In the genomic region with DNA sequence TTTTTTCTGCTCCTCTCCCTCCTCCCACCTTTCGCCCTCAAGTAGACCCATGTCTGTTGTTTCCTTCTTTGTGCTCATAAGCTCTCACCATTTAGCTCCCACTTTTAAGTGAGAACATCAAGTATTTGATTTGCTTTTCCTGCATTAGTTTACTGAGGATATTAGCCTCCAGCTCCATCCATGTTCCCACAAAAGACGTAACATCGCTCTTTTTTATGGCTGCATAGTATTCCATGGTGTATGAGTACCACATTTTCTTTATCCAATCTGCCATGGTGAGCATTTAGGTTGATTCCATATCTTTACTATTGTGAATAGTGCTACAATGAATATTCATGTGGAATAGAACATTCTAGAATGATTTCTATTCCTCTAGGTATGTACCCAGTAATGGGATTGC, we compare ENCODE assay signal across 35 cellular contexts.
"Had no signal": no experiment of that assay in that cellular context is flagged by ENCODE, and none has a peak within 500 bp of the region (broad histone marks: within the 10 kb centered on the region; RNA-seq: fewer than 3 reads in every experiment).

No MANE protein-coding gene starts in this region.

- H3K9me3 ChIP-seq: MG63 had no signal

- H3K36me3 ChIP-seq: MG63 had no signal

- DNase-seq: Karpas-422, Kasumi-1, MG63, MM.1S, MV-4-11, NCI-H1048, NCI-H1092, NCI-H1092 treated with DMSO at 0.1 percent for 48 hours, NCI-H1105, NCI-H1105 treated with DMSO at 0.1 percent for 48 hours, NCI-H1417, NCI-H1417 treated with DMSO at 0.1 percent for 48 hours, NCI-H1436, NCI-H1436 treated with DMSO at 0.1 percent for 48 hours, NCI-H146, NCI-H1694, NCI-H1694 treated with DMSO at 0.1 percent for 48 hours, NCI-H187, NCI-H187 treated with DMSO at 0.1 percent for 48 hours, NCI-H1930, NCI-H2029, NCI-H2029 treated with DMSO at 0.1 percent for 48 hours, NCI-H2081, NCI-H2081 treated with DMSO at 0.1 percent for 48 hours, NCI-H2107, NCI-H2171, NCI-H2171 treated with DMSO at 0.1 percent for 48 hours, NCI-H2227 treated with DMSO at 0.1 percent for 48 hours, NCI-H226, NCI-H345, NCI-H446, NCI-H446 treated with DMSO at 0.1 percent for 48 hours, NCI-H510A, NCI-H510A treated with DMSO at 0.1 percent for 48 hours, NCI-H524 had no signal

- H3K27me3 ChIP-seq: MG63 had no signal

- H3K4me3 ChIP-seq: MG63 had no signal
